24 cellular contexts compared by ENCODE assay signal in the genomic region with DNA sequence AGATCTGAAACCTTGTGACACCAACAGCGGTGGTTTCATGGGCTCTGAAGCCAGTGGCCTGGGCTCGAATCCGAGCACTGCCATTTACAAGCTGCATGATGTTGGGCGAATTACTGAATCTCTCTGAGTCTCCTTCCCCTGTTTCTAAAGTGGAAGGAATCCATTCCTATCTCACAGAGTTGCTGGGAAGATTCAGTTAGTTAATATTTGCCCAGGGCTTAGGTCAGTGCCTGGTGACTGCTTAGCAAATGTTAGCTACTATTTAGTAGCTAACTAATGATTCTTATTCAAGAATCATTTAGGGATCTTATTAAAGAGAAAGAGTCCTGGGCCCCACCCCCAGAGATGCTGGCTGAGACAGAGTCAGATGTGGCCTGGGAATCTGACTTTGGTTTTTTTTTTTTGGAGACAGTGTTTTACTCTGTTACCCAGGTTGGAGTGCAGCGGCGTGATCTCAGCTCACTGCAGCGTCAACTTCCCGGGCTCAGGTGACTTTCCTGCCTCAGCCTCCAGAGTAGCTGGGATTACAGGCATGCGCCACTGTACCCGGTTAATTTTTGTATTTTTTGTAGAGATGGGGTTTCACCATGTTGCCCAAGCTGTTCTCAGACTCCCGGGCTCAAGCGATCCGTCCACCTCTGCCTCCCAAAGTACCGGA.
"Had no signal": no experiment of that assay in that cellular context is flagged by ENCODE, and none has a peak within 500 bp of the region (broad histone marks: within the 10 kb centered on the region; RNA-seq: fewer than 3 reads in every experiment).

No MANE protein-coding gene starts in this region.

- DNase-seq: colonic mucosa; dermis blood vessel endothelial cell; erythroblast; foreskin keratinocyte; islet precursor cell; left cardiac atrium; left ventricle myocardium superior; mesendoderm; naive B cell; psoas muscle; sigmoid colon; stimulated activated CD4-positive, alpha-beta T cell treated with anti-CD3 and anti-CD28 coated beads, Interleukin-2, amount 100 ng/mL, for 24 hours; stimulated activated CD4-positive, alpha-beta T cell treated with anti-CD3 and anti-CD28 coated beads, Interleukin-4, amount 100 ng/mL, for 4 hours; stimulated activated naive B cell treated with anti-CD40 and anti-IgM and Interleukin-4, amounts not matched to agents 10 μg/mL and 1 μg/mL and 100 μg/mL, for 72 hours; stimulated activated naive CD8-positive, alpha-beta T cell treated with anti-CD3 and anti-CD28 coated beads, Interleukin-15, amount 100 ng/mL, for 72 hours; testis; upper lobe of right lung had no signal

- H3K27ac Mint-ChIP-seq: stimulated activated naive B cell treated with anti-CD40 and anti-IgM and Interleukin-4, amounts not matched to agents 10 μg/mL and 1 μg/mL and 100 μg/mL, for 72 hours; stimulated activated naive CD8-positive, alpha-beta T cell treated with anti-CD3 and anti-CD28 coated beads, Interleukin-15, amount 100 ng/mL, for 72 hours had no signal

- H3K36me3 ChIP-seq: colonic mucosa, heart left ventricle, sigmoid colon, tibial nerve, upper lobe of right lung, vagina had no signal

- H3K27me3 Mint-ChIP-seq: stimulated activated naive CD8-positive, alpha-beta T cell treated with anti-CD3 and anti-CD28 coated beads, Interleukin-15, amount 100 ng/mL, for 72 hours had no signal

- H3K36me3 Mint-ChIP-seq: naive B cell; stimulated activated naive B cell treated with anti-CD40 and anti-IgM and Interleukin-4, amounts not matched to agents 10 μg/mL and 1 μg/mL and 100 μg/mL, for 72 hours had no signal

- H3K4me3 Mint-ChIP-seq: naive B cell; nephron; stimulated activated naive B cell treated with anti-CD40 and anti-IgM and Interleukin-4, amounts not matched to agents 10 μg/mL and 1 μg/mL and 100 μg/mL, for 72 hours; stimulated activated naive CD8-positive, alpha-beta T cell treated with anti-CD3 and anti-CD28 coated beads, Interleukin-15, amount 100 ng/mL, for 72 hours had no signal

- H3K9ac ChIP-seq: parathyroid adenoma had no signal

- H3K4me1 Mint-ChIP-seq: naive B cell; nephron; stimulated activated naive B cell treated with anti-CD40 and anti-IgM and Interleukin-4, amounts not matched to agents 10 μg/mL and 1 μg/mL and 100 μg/mL, for 72 hours; stimulated activated naive CD8-positive, alpha-beta T cell treated with anti-CD3 and anti-CD28 coated beads, Interleukin-15, amount 100 ng/mL, for 72 hours had no signal

- H3K9me3 ChIP-seq: colonic mucosa, sigmoid colon, testis, upper lobe of right lung, vagina had no signal

- H3K27me3 ChIP-seq: colonic mucosa, heart left ventricle, sigmoid colon, testis, tibial nerve, upper lobe of right lung, vagina had no signal

- ATAC-seq: foreskin keratinocyte; heart left ventricle; left ventricle myocardium superior; stimulated activated naive B cell treated with anti-CD40 and anti-IgM and Interleukin-4, amounts not matched to agents 10 μg/mL and 1 μg/mL and 100 μg/mL, for 72 hours; stimulated activated naive CD8-positive, alpha-beta T cell treated with anti-CD3 and anti-CD28 coated beads, Interleukin-15, amount 100 ng/mL, for 72 hours; upper lobe of right lung had no signal

- H3K79me2 ChIP-seq: parathyroid adenoma had no signal

- H3K4me1 ChIP-seq: colonic mucosa, foreskin keratinocyte, heart left ventricle, parathyroid adenoma, psoas muscle, testis, tibial nerve, upper lobe of right lung, vagina had no signal

- H2AFZ ChIP-seq: parathyroid adenoma had no signal

- H3K4me3 ChIP-seq: colonic mucosa, heart left ventricle, lung, psoas muscle, sigmoid colon, skin epidermis, testis, tibial nerve, upper lobe of right lung, vagina had no signal

- H3K27ac ChIP-seq: colonic mucosa, foreskin keratinocyte, heart left ventricle, parathyroid adenoma, psoas muscle, skin epidermis, testis, tibial nerve, upper lobe of right lung, vagina had no signal
